ENCODE assay signal across 31 cellular contexts in genomic region chr11:77031599-77031998, GRCh38. TPM values are rescaled to one million over a fixed set of nuclear protein-coding genes. Genes with fewer than 3 reads are reported as not detected.
DNase-seq lines count a peak whose midpoint lies in the region; ATAC-seq, FAIRE-seq and TF ChIP-seq lines count a peak whose summit lies in the region.
"Had no signal": no experiment of that assay in that cellular context is flagged by ENCODE, and none has a peak within 500 bp of the region (broad histone marks: within the 10 kb centered on the region; RNA-seq: fewer than 3 reads in every experiment).

No MANE protein-coding gene starts in this region.

- H3K36me3 ChIP-seq in K562 (ENCODE audit: control insufficient read depth, insufficient read depth, low read length) = no peaks in the 10 kb centered on the region
- no peaks in the 10 kb centered on the region for H3K36me3 ChIP-seq in esophagus muscularis mucosa
- no peaks in the 10 kb centered on the region for H3K36me3 ChIP-seq in osteoblast (ENCODE audit: insufficient read depth, low read length)
- H3K36me3 ChIP-seq: BE2C, BLaER1 had no signal

- no peak for TF ChIP-seq CTCF in A549 (IDR thresholded peaks at IDR 0.05)
- TF ChIP-seq CTCF in K562 (IDR thresholded peaks at IDR 0.05 in 2 of 3, conservative IDR thresholded peaks at IDR 0.05 in 1 of 3; ENCODE audit: insufficient read depth in 2 of 3, low read depth in 1 of 3, low read length in 3 of 3) = no peak
- no peak for TF ChIP-seq CTCF in esophagus muscularis mucosa (IDR thresholded peaks at IDR 0.05)
- no peak for TF ChIP-seq CTCF in osteoblast (IDR thresholded peaks at IDR 0.05; ENCODE audit: extremely low read depth, low read depth, low read length)

- no peaks in the 10 kb centered on the region for H3K9me3 Mint-ChIP-seq in stimulated activated naive CD8-positive, alpha-beta T cell treated with anti-CD3 and anti-CD28 coated beads, Interleukin-15, amount 100 ng/mL, for 72 hours
- H3K9me3 Mint-ChIP-seq: CD8-positive, alpha-beta memory T cell had no signal

- WGBS in A549 (ENCODE audit: missing lambda C conversion rate) = 86% methylated on average over 3 of the region's 3 CpGs
- WGBS in K562 (ENCODE audit: insufficient coverage, low coverage, missing lambda C conversion rate) = 59% methylated on average over 2 of the region's 3 CpGs
- 83% methylated on average over 3 of the region's 3 CpGs for WGBS in esophagus muscularis mucosa

- H3K27ac ChIP-seq in A549 (no peak overlapping the region), K562 (ENCODE audit: extremely low read depth, low read depth, low read length) (no peak overlapping the region), esophagus muscularis mucosa (replicated peaks in 1 of 4) (no peak overlapping the region), osteoblast (ENCODE audit: low read depth, low read length) (no peak overlapping the region)
- H3K27ac ChIP-seq: 22Rv1, BLaER1 had no signal

- FAIRE-seq in A549 (lab: Jason Lieb, UNC) (no peak), K562 (lab: Jason Lieb, UNC) (no peak)
- FAIRE-seq: GM12878, GM12892, GM18507 had no signal

- H3K4me3 Mint-ChIP-seq in stimulated activated naive CD8-positive, alpha-beta T cell treated with anti-CD3 and anti-CD28 coated beads, Interleukin-15, amount 100 ng/mL, for 72 hours = no peak overlapping the region
- H3K4me3 Mint-ChIP-seq: CD14-positive monocyte; CD4-positive, alpha-beta memory T cell; CD4-positive, CD25-positive, alpha-beta regulatory T cell; CD8-positive, alpha-beta memory T cell had no signal

- no peak overlapping the region for H3K9ac ChIP-seq in K562 (ENCODE audit: insufficient read depth in 1 of 2, low read depth in 2 of 2, low read length in 2 of 2)
- H3K9ac ChIP-seq: BLaER1 had no signal

- H4K20me1 ChIP-seq in K562 (replicated peaks; ENCODE audit: control insufficient read depth, insufficient read depth, low read length) = no peaks in the 10 kb centered on the region
- H4K20me1 ChIP-seq in osteoblast (ENCODE audit: insufficient read depth, low read length) = no peaks in the 10 kb centered on the region
- H4K20me1 ChIP-seq: BLaER1 had no signal

- POLR2A ChIA-PET in A549 (lab: Yijun Ruan, JAX) = no interaction called here
- POLR2A ChIA-PET in K562 (lab: Yijun Ruan, JAX) = no interaction called here

- H3K4me3 ChIP-seq in A549 (no peak overlapping the region), K562 (no peak overlapping the region), esophagus muscularis mucosa (no peak overlapping the region), osteoblast (ENCODE audit: insufficient read depth, low read length) (no peak overlapping the region)
- H3K4me3 ChIP-seq: BLaER1, GM12878 had no signal

- TF ChIP-seq POLR2A in A549 (IDR thresholded peaks at IDR 0.05; ENCODE audit: low read length) (no peak), K562 (conservative IDR thresholded peaks at IDR 0.05) (no peak), esophagus muscularis mucosa (IDR thresholded peaks at IDR 0.05; ENCODE audit: low read depth) (no peak)

- H3K4me2 ChIP-seq in A549 (no peak overlapping the region), K562 (ENCODE audit: insufficient read depth, low read length) (no peak overlapping the region), osteoblast (ENCODE audit: insufficient read depth, low read length) (no peak overlapping the region)
- H3K4me2 ChIP-seq: BLaER1 had no signal

- no peaks in the 10 kb centered on the region for H3K4me1 Mint-ChIP-seq in stimulated activated naive CD8-positive, alpha-beta T cell treated with anti-CD3 and anti-CD28 coated beads, Interleukin-15, amount 100 ng/mL, for 72 hours
- H3K4me1 Mint-ChIP-seq: CD4-positive, CD25-positive, alpha-beta regulatory T cell; CD8-positive, alpha-beta memory T cell had no signal

- H3K9me1 ChIP-seq in K562 (ENCODE audit: control insufficient read depth, insufficient read depth, low read length) = no peaks in the 10 kb centered on the region

- TF ChIP-seq RAD21 in A549 (conservative IDR thresholded peaks at IDR 0.05 in 1 of 2, IDR thresholded peaks at IDR 0.05 in 1 of 2) = no peak
- TF ChIP-seq RAD21 in K562 (CRISPR knock-in tag; conservative IDR thresholded peaks at IDR 0.05 in 1 of 2, IDR thresholded peaks at IDR 0.05 in 1 of 2) = no peak

- H3K4me1 ChIP-seq in A549 (peaks cover 26% of the 10 kb centered on the region), K562 (replicated peaks in 1 of 2; ENCODE audit: control insufficient read depth in 2 of 2, insufficient read depth in 2 of 2, low read length in 2 of 2) (peaks cover 4 to 7% of the 10 kb centered on the region in 2 experiments; a peak in 2 of 5 replicates), esophagus muscularis mucosa (no peaks in the 10 kb centered on the region), osteoblast (ENCODE audit: insufficient read depth, low read length) (no peaks in the 10 kb centered on the region)
- H3K4me1 ChIP-seq: BE2C had no signal

- intact Hi-C loops in K562 (cut with micrococcal nuclease) = no loop called here
- intact Hi-C loops in esophagus muscularis mucosa (cut with DNase I) = no loop called here

- no peaks in the 10 kb centered on the region for H3K9me3 ChIP-seq in A549
- no peaks in the 10 kb centered on the region for H3K9me3 ChIP-seq in K562 (replicated peaks; ENCODE audit: control insufficient read depth, insufficient read depth, low read depth, low read length)
- no peaks in the 10 kb centered on the region for H3K9me3 ChIP-seq in esophagus muscularis mucosa
- no peaks in the 10 kb centered on the region for H3K9me3 ChIP-seq in osteoblast (ENCODE audit: low read depth, low read length)
- H3K9me3 ChIP-seq: BE2C, BLaER1 had no signal

- CTCF ChIA-PET in A549 (lab: Yijun Ruan, JAX) (interaction anchor here (0.6 to 3.0 kb wide), 5 partner anchors 14 to 159 kb away, joined by 3 to 11 read pairs (median 7); no protein-coding TSS in a partner anchor), K562 (lab: Yijun Ruan, JAX; ENCODE audit: low intra/inter-chr PET ratio) (no interaction called here)

- TF ChIP-seq EP300 in A549 (IDR thresholded peaks at IDR 0.05) = no peak
- no peak for TF ChIP-seq EP300 in K562 (IDR thresholded peaks at IDR 0.05; ENCODE audit: low read length)
- TF ChIP-seq EP300 in esophagus muscularis mucosa (IDR thresholded peaks at IDR 0.05) = no peak

- H3K27me3 ChIP-seq in K562 (ENCODE audit: control insufficient read depth in 2 of 2, insufficient read depth in 2 of 2, low read length in 2 of 2) (peaks cover 8% of the 10 kb centered on the region in 2 experiments), esophagus muscularis mucosa (peaks cover 0 to 30% (median 8%) of the 10 kb centered on the region in 4 donors), osteoblast (ENCODE audit: insufficient read depth, low read length) (peaks cover 40% of the 10 kb centered on the region)
- H3K27me3 ChIP-seq: BE2C, BLaER1 had no signal

- ATAC-seq in A549 (no peak), K562 (no peak)
- no peak for ATAC-seq in stimulated activated naive CD8-positive, alpha-beta T cell treated with anti-CD3 and anti-CD28 coated beads, Interleukin-15, amount 100 ng/mL, for 72 hours
- ATAC-seq: GM12878 had no signal

- H3K27ac Mint-ChIP-seq in stimulated activated naive CD8-positive, alpha-beta T cell treated with anti-CD3 and anti-CD28 coated beads, Interleukin-15, amount 100 ng/mL, for 72 hours = no peak overlapping the region
- H3K27ac Mint-ChIP-seq: CD14-positive monocyte; CD4-positive, alpha-beta memory T cell; CD4-positive, CD25-positive, alpha-beta regulatory T cell; CD8-positive, alpha-beta memory T cell had no signal

- DNase-seq in A549 (ENCODE audit: low read depth in 1 of 2, low spot score in 1 of 2) (no peak), K562 (ENCODE audit: extremely low read depth in 1 of 4, low spot score in 3 of 4) (no peak), esophagus muscularis mucosa (ENCODE audit: extremely low spot score) (peak; percentile 31), KG1 (lab: John Stamatoyannopoulos, UW) (no peak), osteoblast (ENCODE audit: insufficient read length, low spot score, missing footprints) (no peak)
- no peak for DNase-seq in stimulated activated naive CD8-positive, alpha-beta T cell treated with anti-CD3 and anti-CD28 coated beads, Interleukin-15, amount 100 ng/mL, for 72 hours
- DNase-seq: ACHN; BE2C; C1 segment of cervical spinal cord; CD4-positive, alpha-beta memory T cell; CD4-positive, CD25-positive, alpha-beta regulatory T cell; CD8-positive, alpha-beta memory T cell; COR-L47; DMS 273 treated with DMSO at 0.1 percent for 48 hours; DMS153; DMS53; DMS79; DND-41; EL; GDM1 had no signal

- BruUV-seq in K562 (replicated peaks; lab: Mats Ljungman, UMichigan) = no TSS peak

- in situ Hi-C loops in K562 (cut with MboI) = loop anchor here (10.0 kb wide), 1 partner anchor 107 kb away; no protein-coding TSS in a partner anchor

- H3K27me3 Mint-ChIP-seq in stimulated activated naive CD8-positive, alpha-beta T cell treated with anti-CD3 and anti-CD28 coated beads, Interleukin-15, amount 100 ng/mL, for 72 hours = peaks cover 45% of the 10 kb centered on the region

- H3K79me2 ChIP-seq in K562 (ENCODE audit: control insufficient read depth, insufficient read depth, low read length) (no peaks in the 10 kb centered on the region), osteoblast (ENCODE audit: insufficient read depth, low read length) (no peaks in the 10 kb centered on the region)

- H2AFZ ChIP-seq in K562 (ENCODE audit: low read depth, low read length) (0 out of 2 replicates have a peak overlapping the region, but pooled peaks have one; percentile 78), osteoblast (ENCODE audit: low read length) (no peak overlapping the region)

RNA-seq across cellular contexts. Expression of gene B3GNT6, which starts 2.6 kb away (rescaled TPM):
- polyA plus RNA-seq in A549 (2011; rRNA removed) (0.04 and 0.11 TPM in 2 replicates), A549 (2017; fragmentation: RNase III; extraction: RNeasy Plus Mini Kit Qiagen cat#74134 plus additional on column Dnase treatment) (0.04 to 0.05 TPM in 2 of 3 replicates, not detected in the other), K562 (2011; rRNA removed) (0.03 and 0.04 TPM in 2 replicates), K562 (2014; fragmentation: Illumina TruSeq; extraction: Trizol) (not detected in 2 replicates), K562 (2014; fragmentation: Nextera tagmentation; extraction: Ambion mirVana) (not detected), K562 (2014; rRNA removed) (not detected in 2 replicates)
- 0.04 TPM in 1 of 2 replicates, not detected in the other for polyA plus RNA-seq in A549 (2012; cell fraction: cytosol; rRNA removed)
- polyA plus RNA-seq in A549 (2012; cell fraction: nucleus; rRNA removed) = 0.04 and 0.05 TPM in 2 replicates
- 0.15 TPM in 1 of 2 replicates, not detected in the other for polyA minus RNA-seq in A549 (2011; rRNA and poly(A)+ RNA removed)
- total RNA-seq in K562 (2011; cell fraction: chromatin; rRNA removed; ENCODE audit: low replicate concordance) = 0.21 and 0.25 TPM in 2 replicates
- 0.33 TPM in 1 of 2 replicates, not detected in the other for total RNA-seq in K562 (2011; cell fraction: nucleolus; rRNA removed)
- not detected in 2 replicates for total RNA-seq in K562 (2011; cell fraction: nucleoplasm; rRNA removed)
- total RNA-seq in K562 (2014; rRNA removed) (not detected in 2 replicates), K562 (2014; rRNA removed; fragmentation: Illumina TruSeq; extraction: Trizol) (not detected in 2 replicates), K562 (2015; rRNA removed; fragmentation: Illumina TruSeq; extraction: Trizol) (not detected in 2 replicates), K562 (2021) (not detected in 2 replicates), esophagus muscularis mucosa (under 1 TPM in 1 of 4 donors, not detected in 3; 0.17 TPM), osteoblast (not detected in 2 replicates)
- polyA plus RNA-seq in K562 (2011; cell fraction: cytosol; rRNA removed) = 0.03 and 0.12 TPM in 2 replicates
- not detected in 2 replicates for polyA plus RNA-seq in K562 (2011; cell fraction: nucleus; rRNA removed)
- polyA plus RNA-seq in K562 (2012) = 0.04 and 0.05 TPM in 2 replicates
- not detected in 2 replicates for polyA minus RNA-seq in K562 (2011; rRNA and poly(A)+ RNA removed)
- polyA minus RNA-seq in K562 (2011; cell fraction: cytosol; rRNA and poly(A)+ RNA removed) = not detected in 2 replicates
- polyA minus RNA-seq in K562 (2011; cell fraction: nucleus; rRNA and poly(A)+ RNA removed) = not detected in 2 replicates
- total RNA-seq: A172; A673; CD4-positive, alpha-beta memory T cell; CD4-positive, CD25-positive, alpha-beta regulatory T cell; CD8-positive, alpha-beta memory T cell; Daoy; G401; GM12878 had no signal
- polyA plus RNA-seq: AG04450; CD14-positive monocyte; CD4-positive, alpha-beta memory T cell; CD4-positive, CD25-positive, alpha-beta regulatory T cell; CD8-positive, alpha-beta memory T cell; GM12878 had no signal

RNA-seq across cellular contexts. Expression of gene CAPN5, which starts 35.2 kb away (rescaled TPM):
- polyA plus RNA-seq in A549 (2011; rRNA removed) (12.9 and 16.6 TPM in 2 replicates), A549 (2017; fragmentation: RNase III; extraction: RNeasy Plus Mini Kit Qiagen cat#74134 plus additional on column Dnase treatment) (6.8 to 9.4 TPM (median 8.9 TPM) in 3 replicates), K562 (2011; rRNA removed) (0.43 and 1.7 TPM in 2 replicates), K562 (2014; fragmentation: Illumina TruSeq; extraction: Trizol) (0.13 and 0.44 TPM in 2 replicates), K562 (2014; fragmentation: Nextera tagmentation; extraction: Ambion mirVana) (not detected), K562 (2014; rRNA removed) (0.05 and 0.12 TPM in 2 replicates)
- 4.6 and 6.4 TPM in 2 replicates for polyA plus RNA-seq in A549 (2012; cell fraction: cytosol; rRNA removed)
- polyA plus RNA-seq in A549 (2012; cell fraction: nucleus; rRNA removed) = 11.6 and 12.2 TPM in 2 replicates
- 18.2 and 19.7 TPM in 2 replicates for polyA minus RNA-seq in A549 (2011; rRNA and poly(A)+ RNA removed)
- total RNA-seq in K562 (2011; cell fraction: chromatin; rRNA removed; ENCODE audit: low replicate concordance) = 1.3 and 7.9 TPM in 2 replicates
- total RNA-seq in K562 (2011; cell fraction: nucleolus; rRNA removed) = 2.8 TPM in 2 replicates
- 4.2 and 4.4 TPM in 2 replicates for total RNA-seq in K562 (2011; cell fraction: nucleoplasm; rRNA removed)
- total RNA-seq in K562 (2014; rRNA removed) (0.36 TPM in 1 of 2 replicates, not detected in the other), K562 (2014; rRNA removed; fragmentation: Illumina TruSeq; extraction: Trizol) (0.04 TPM in 1 of 2 replicates, not detected in the other), K562 (2015; rRNA removed; fragmentation: Illumina TruSeq; extraction: Trizol) (0.14 TPM in 1 of 2 replicates, not detected in the other), K562 (2021) (0.40 and 0.44 TPM in 2 replicates), esophagus muscularis mucosa (10 to 100 TPM in 1 of 4 donors, 1 to 10 TPM in 3; 4.0 to 11.3 (median 6.0) TPM), osteoblast (6.5 and 8.5 TPM in 2 replicates)
- 0.49 and 0.81 TPM in 2 replicates for polyA plus RNA-seq in K562 (2011; cell fraction: cytosol; rRNA removed)
- 4.4 and 6.0 TPM in 2 replicates for polyA plus RNA-seq in K562 (2011; cell fraction: nucleus; rRNA removed)
- polyA plus RNA-seq in K562 (2012) = 1.00 and 1.3 TPM in 2 replicates
- polyA minus RNA-seq in K562 (2011; rRNA and poly(A)+ RNA removed) = 0.53 and 0.84 TPM in 2 replicates
- 0.86 and 3.5 TPM in 2 replicates for polyA minus RNA-seq in K562 (2011; cell fraction: cytosol; rRNA and poly(A)+ RNA removed)
- polyA minus RNA-seq in K562 (2011; cell fraction: nucleus; rRNA and poly(A)+ RNA removed) = 1.5 and 3.6 TPM in 2 replicates

Comparison
In these comparisons a context has a peak if more than half of its experiments do, and no peak if none do; other contexts are left out.
1. Of the 35 proteins assayed by ChIP-seq in both K562 and A549: peak only in K562: none; only in A549: none; in both: ZC3H11A; in neither: 34.